ENCODE assay signal across 8 cellular contexts in the genomic region with DNA sequence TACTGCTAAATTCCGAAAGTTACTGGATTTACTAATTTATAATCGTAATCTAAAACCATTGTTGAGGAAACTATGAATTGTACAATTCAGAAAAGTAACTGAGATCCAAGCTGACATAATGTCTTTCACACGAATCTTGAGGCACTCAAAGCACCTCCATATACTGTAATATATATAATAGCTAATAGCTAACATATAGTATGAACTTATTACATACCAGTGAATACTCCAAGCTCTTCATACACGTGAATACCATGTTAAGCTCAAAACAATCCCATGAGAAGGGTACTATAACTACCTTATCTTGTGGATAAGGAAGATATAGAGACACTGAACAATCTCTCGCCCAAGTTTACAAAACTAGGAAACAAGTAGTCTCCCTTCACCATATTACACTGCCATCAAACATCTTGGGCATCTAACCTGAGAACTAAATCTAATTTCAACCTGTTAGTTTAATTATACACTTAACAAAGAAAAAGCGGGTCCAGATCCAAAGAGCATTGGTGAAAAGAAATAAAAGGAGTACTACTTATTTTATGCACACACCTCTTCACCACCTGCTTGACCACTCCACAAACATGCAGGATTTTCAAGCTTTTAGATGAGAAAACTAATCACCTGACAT. TPM values are rescaled to one million over a fixed set of nuclear protein-coding genes. Genes with fewer than 3 reads are reported as not detected.
DNase-seq lines count a peak whose midpoint lies in the region; ATAC-seq, FAIRE-seq and TF ChIP-seq lines count a peak whose summit lies in the region.

No MANE protein-coding gene starts in this region.

- no peaks in the 10 kb centered on the region for H3K9me3 Mint-ChIP-seq in progenitor cell of endocrine pancreas (ENCODE audit: low read depth)

- H3K4me3 Mint-ChIP-seq in progenitor cell of endocrine pancreas (ENCODE audit: low read depth) = peak overlapping the region; percentile 90

- H3K36me3 Mint-ChIP-seq in progenitor cell of endocrine pancreas (ENCODE audit: insufficient read depth) = peaks cover 16% of the 10 kb centered on the region

- peak overlapping the region; percentile 89 for H3K4me3 ChIP-seq in GM12865 (ENCODE audit: low read depth, low read length)
- peak overlapping the region; percentile 78 for H3K4me3 ChIP-seq in PC-3 (ENCODE audit: low read length)
- H3K4me3 ChIP-seq in endothelial cell of umbilical vein (replicated peaks in 1 of 3; ENCODE audit: insufficient read depth in 1 of 3, low read depth in 1 of 3, low read length in 3 of 3) = peak overlapping the region; percentile 85 to 96 (median 92)

- FAIRE-seq in endothelial cell of umbilical vein (lab: Jason Lieb, UNC) = no peak

- H3K9me1 ChIP-seq in endothelial cell of umbilical vein (replicated peaks; ENCODE audit: control insufficient read depth, extremely low read depth, insufficient read depth, low read length) = no peaks in the 10 kb centered on the region

- H3K4me2 ChIP-seq in PC-3 (ENCODE audit: low read length) (peak overlapping the region; percentile 96), endothelial cell of umbilical vein (ENCODE audit: insufficient read depth, low read length) (peak overlapping the region; percentile 99)

- CTCF ChIA-PET in PC-3 (lab: Charles Lee) = no interaction called here
- CTCF ChIA-PET in endothelial cell of umbilical vein (lab: Charles Lee) = interaction anchor here (1.3 to 4.0 kb wide), 5 partner anchors 14 to 47 kb away, joined by 4 to 15 read pairs (median 4); a partner anchor contains a TSS

- no peaks in the 10 kb centered on the region for H3F3A ChIP-seq in PC-3 (ENCODE audit: low read length, unreplicated experiment)

- DNase-seq in GM12865 (ENCODE audit: low read depth) (no peak), PC-3 (no peak), endothelial cell of umbilical vein (ENCODE audit: low read depth, low spot score) (peak; percentile 31), progenitor cell of endocrine pancreas (ENCODE audit: low spot score, unreplicated experiment) (no peak), NCI-H1417 treated with DMSO at 0.1 percent for 48 hours (lab: John Stamatoyannopoulos, UW) (no peak), NCI-H2107 treated with DMSO at 0.1 percent for 48 hours (lab: John Stamatoyannopoulos, UW; ENCODE audit: unreplicated experiment) (no peak)

- no peak for TF ChIP-seq POLR2A in endothelial cell of umbilical vein (IDR thresholded peaks at IDR 0.05; ENCODE audit: low read depth, low read length)

- H3K27me3 ChIP-seq in PC-3 (ENCODE audit: low read length) (no peaks in the 10 kb centered on the region), endothelial cell of umbilical vein (ENCODE audit: control insufficient read depth in 2 of 2, insufficient read depth in 2 of 2, low read length in 2 of 2) (no peaks in the 10 kb centered on the region)

- H3K36me3 ChIP-seq in PC-3 (ENCODE audit: low read depth, low read length) (peaks cover 9% of the 10 kb centered on the region), endothelial cell of umbilical vein (ENCODE audit: control insufficient read depth in 2 of 2, extremely low read depth in 1 of 2, insufficient read depth in 2 of 2, low read length in 2 of 2) (no peaks in the 10 kb centered on the region)

- ATAC-seq in PC-3 (no peak), HG02840 (IDR thresholded peaks at IDR 0.05; ENCODE audit: low FRiP score, unreplicated experiment) (no peak), GM18519 (IDR thresholded peaks at IDR 0.05; ENCODE audit: low FRiP score, unreplicated experiment) (no peak)

- no peaks in the 10 kb centered on the region for H3K9me3 ChIP-seq in PC-3 (ENCODE audit: low read length)
- H3K9me3 ChIP-seq in endothelial cell of umbilical vein (replicated peaks; ENCODE audit: control insufficient read depth, insufficient read depth, low read length) = no peaks in the 10 kb centered on the region

- peaks cover 13% of the 10 kb centered on the region for H3K4me1 ChIP-seq in PC-3 (ENCODE audit: insufficient read depth, low read length)
- peaks cover 21% of the 10 kb centered on the region for H3K4me1 ChIP-seq in endothelial cell of umbilical vein (ENCODE audit: control insufficient read depth, extremely low read depth, insufficient read depth, low read length)

- peak overlapping the region; percentile 100 for H3K27ac Mint-ChIP-seq in progenitor cell of endocrine pancreas

- H2AFZ ChIP-seq in PC-3 (ENCODE audit: low read length) (peak overlapping the region; percentile 98), endothelial cell of umbilical vein (ENCODE audit: low read depth, low read length) (no peak overlapping the region)

- BruUV-seq in PC-3 (replicated peaks; lab: Mats Ljungman, UMichigan) = no TSS peak
- BruUV-seq in endothelial cell of umbilical vein (replicated peaks; lab: Mats Ljungman, UMichigan) = no TSS peak

- H3K27ac ChIP-seq in PC-3 (ENCODE audit: low read length) (peak overlapping the region; percentile 99), endothelial cell of umbilical vein (ENCODE audit: insufficient read depth, low read depth, low read length) (peak overlapping the region; percentile 99)

- H3K27me3 Mint-ChIP-seq in progenitor cell of endocrine pancreas = no peaks in the 10 kb centered on the region

- intact Hi-C loops in PC-3 (cut with micrococcal nuclease) (no loop called here), endothelial cell of umbilical vein (cut with micrococcal nuclease) (no loop called here)

- H3K9me2 ChIP-seq in PC-3 (replicated peaks; ENCODE audit: low read length) = no peaks in the 10 kb centered on the region

- POLR2A ChIA-PET in PC-3 (lab: Charles Lee; ENCODE audit: unreplicated experiment) (interaction anchor here (0.9 kb wide), 1 partner anchor 19 kb away, joined by 3 read pairs; no protein-coding TSS in a partner anchor), endothelial cell of umbilical vein (lab: Charles Lee) (interaction anchor here (1.0 to 3.9 kb wide), 3 partner anchors 17 to 44 kb away, joined by 3 to 34 read pairs (median 4); a partner anchor contains a TSS)

- peaks cover 12% of the 10 kb centered on the region for H3K4me1 Mint-ChIP-seq in progenitor cell of endocrine pancreas (ENCODE audit: low read depth)

- dilution Hi-C loops in endothelial cell of umbilical vein (cut with MboI; ENCODE audit: extremely low pct_ligation_motif_present, low sequenced_read_pairs) = no loop called here

- peaks cover 88% of the 10 kb centered on the region for H3K79me2 ChIP-seq in PC-3 (ENCODE audit: low read length)
- H3K79me2 ChIP-seq in endothelial cell of umbilical vein (ENCODE audit: control insufficient read depth, insufficient read depth, low read length) = peaks cover 31% of the 10 kb centered on the region

- H4K20me1 ChIP-seq in PC-3 (ENCODE audit: low read length) = no peaks in the 10 kb centered on the region; the same call in 1 of the 2 replicates
- H4K20me1 ChIP-seq in endothelial cell of umbilical vein (replicated peaks; ENCODE audit: control insufficient read depth, extremely low read depth, insufficient read depth, low read length) = no peaks in the 10 kb centered on the region

- no peak for TF ChIP-seq CTCF in GM12865 (IDR thresholded peaks at IDR 0.05; ENCODE audit: insufficient read depth, low read depth, low read length, missing control alignments)
- no peak for TF ChIP-seq CTCF in PC-3 (conservative IDR thresholded peaks at IDR 0.05; ENCODE audit: low read depth, low read length)
- no peak for TF ChIP-seq CTCF in endothelial cell of umbilical vein (IDR thresholded peaks at IDR 0.05; ENCODE audit: extremely low read depth in 1 of 2, insufficient read depth in 1 of 2, low read depth in 1 of 2, low read length in 2 of 2)
- no peak for TF ChIP-seq CTCF in progenitor cell of endocrine pancreas (IDR thresholded peaks at IDR 0.05; ENCODE audit: unreplicated experiment)

- peak overlapping the region; percentile 98 for H3K9ac ChIP-seq in PC-3 (ENCODE audit: low read length)
- peak overlapping the region; percentile 96 for H3K9ac ChIP-seq in endothelial cell of umbilical vein (replicated peaks; ENCODE audit: extremely low read depth, insufficient read depth, low read length)

RNA-seq across cellular contexts. Expression of a gene that starts 1.0 kb away (rescaled TPM):
- total RNA-seq in PC-3 (2014; rRNA removed) (28.3 and 31.2 TPM in 2 replicates), endothelial cell of umbilical vein (46.9 and 50.3 TPM in 2 replicates), progenitor cell of endocrine pancreas (33.0 and 39.1 TPM in 2 replicates)
- polyA plus RNA-seq in endothelial cell of umbilical vein = 2.4 and 3.9 TPM in 2 replicates
- polyA plus RNA-seq in endothelial cell of umbilical vein (2011; cell fraction: cytosol; rRNA removed) = 6.5 and 6.8 TPM in 2 replicates
- polyA plus RNA-seq in endothelial cell of umbilical vein (2011; cell fraction: nucleus; rRNA removed) = 4.1 and 5.5 TPM in 2 replicates
- polyA plus RNA-seq in endothelial cell of umbilical vein (2012) = 21.8 and 24.3 TPM in 2 replicates
- 1.7 and 4.0 TPM in 2 replicates for polyA minus RNA-seq in endothelial cell of umbilical vein
- 7.7 TPM for polyA minus RNA-seq in endothelial cell of umbilical vein (2011; cell fraction: cytosol; rRNA and poly(A)+ RNA removed)
- 3.3 and 5.9 TPM in 2 replicates for polyA minus RNA-seq in endothelial cell of umbilical vein (2011; cell fraction: nucleus; rRNA and poly(A)+ RNA removed)

RNA-seq across cellular contexts. Expression of a gene that starts 1.5 kb away (rescaled TPM):
- 44.8 and 74.6 TPM in 2 replicates for total RNA-seq in PC-3 (2014; rRNA removed)
- total RNA-seq in endothelial cell of umbilical vein = 26.0 and 31.0 TPM in 2 replicates
- 3.9 and 5.5 TPM in 2 replicates for polyA plus RNA-seq in endothelial cell of umbilical vein
- polyA plus RNA-seq in endothelial cell of umbilical vein (2011; cell fraction: cytosol; rRNA removed) = 9.5 and 11.6 TPM in 2 replicates
- polyA plus RNA-seq in endothelial cell of umbilical vein (2011; cell fraction: nucleus; rRNA removed) = 7.5 and 16.0 TPM in 2 replicates
- polyA plus RNA-seq in endothelial cell of umbilical vein (2012) = 9.5 and 25.6 TPM in 2 replicates
- 3.2 and 3.3 TPM in 2 replicates for polyA minus RNA-seq in endothelial cell of umbilical vein
- polyA minus RNA-seq in endothelial cell of umbilical vein (2011; cell fraction: cytosol; rRNA and poly(A)+ RNA removed) = 16.4 TPM
- 5.3 and 12.6 TPM in 2 replicates for polyA minus RNA-seq in endothelial cell of umbilical vein (2011; cell fraction: nucleus; rRNA and poly(A)+ RNA removed)
- total RNA-seq in progenitor cell of endocrine pancreas = 13.3 and 15.0 TPM in 2 replicates

RNA-seq across cellular contexts. Expression of a gene that starts 21.5 kb away (rescaled TPM):
- total RNA-seq in PC-3 (2014; rRNA removed) (60.9 and 70.0 TPM in 2 replicates), endothelial cell of umbilical vein (164 and 186 TPM in 2 replicates), progenitor cell of endocrine pancreas (250 and 267 TPM in 2 replicates)
- 40.8 and 47.2 TPM in 2 replicates for polyA plus RNA-seq in endothelial cell of umbilical vein
- 91.0 and 109 TPM in 2 replicates for polyA plus RNA-seq in endothelial cell of umbilical vein (2011; cell fraction: cytosol; rRNA removed)
- 77.8 and 101 TPM in 2 replicates for polyA plus RNA-seq in endothelial cell of umbilical vein (2011; cell fraction: nucleus; rRNA removed)
- 203 and 286 TPM in 2 replicates for polyA plus RNA-seq in endothelial cell of umbilical vein (2012)
- polyA minus RNA-seq in endothelial cell of umbilical vein = 79.3 and 82.4 TPM in 2 replicates
- 56.9 TPM for polyA minus RNA-seq in endothelial cell of umbilical vein (2011; cell fraction: cytosol; rRNA and poly(A)+ RNA removed)
- 45.1 and 58.3 TPM in 2 replicates for polyA minus RNA-seq in endothelial cell of umbilical vein (2011; cell fraction: nucleus; rRNA and poly(A)+ RNA removed)

RNA-seq across cellular contexts. Expression of a gene that starts 46.5 kb away (rescaled TPM):
- 24.3 and 25.6 TPM in 2 replicates for total RNA-seq in PC-3 (2014; rRNA removed)
- total RNA-seq in endothelial cell of umbilical vein = 93.1 and 101 TPM in 2 replicates
- 33.9 and 41.5 TPM in 2 replicates for polyA plus RNA-seq in endothelial cell of umbilical vein
- 55.0 and 55.8 TPM in 2 replicates for polyA plus RNA-seq in endothelial cell of umbilical vein (2011; cell fraction: cytosol; rRNA removed)
- polyA plus RNA-seq in endothelial cell of umbilical vein (2011; cell fraction: nucleus; rRNA removed) = 29.6 and 42.1 TPM in 2 replicates
- polyA plus RNA-seq in endothelial cell of umbilical vein (2012) = 86.7 and 111 TPM in 2 replicates
- polyA minus RNA-seq in endothelial cell of umbilical vein = 46.0 and 52.0 TPM in 2 replicates
- polyA minus RNA-seq in endothelial cell of umbilical vein (2011; cell fraction: cytosol; rRNA and poly(A)+ RNA removed) = 18.8 TPM
- polyA minus RNA-seq in endothelial cell of umbilical vein (2011; cell fraction: nucleus; rRNA and poly(A)+ RNA removed) = 20.0 and 24.9 TPM in 2 replicates
- total RNA-seq in progenitor cell of endocrine pancreas = 64.4 and 66.8 TPM in 2 replicates
